ENCODE assay signal across 9 cellular contexts in the genomic region with DNA sequence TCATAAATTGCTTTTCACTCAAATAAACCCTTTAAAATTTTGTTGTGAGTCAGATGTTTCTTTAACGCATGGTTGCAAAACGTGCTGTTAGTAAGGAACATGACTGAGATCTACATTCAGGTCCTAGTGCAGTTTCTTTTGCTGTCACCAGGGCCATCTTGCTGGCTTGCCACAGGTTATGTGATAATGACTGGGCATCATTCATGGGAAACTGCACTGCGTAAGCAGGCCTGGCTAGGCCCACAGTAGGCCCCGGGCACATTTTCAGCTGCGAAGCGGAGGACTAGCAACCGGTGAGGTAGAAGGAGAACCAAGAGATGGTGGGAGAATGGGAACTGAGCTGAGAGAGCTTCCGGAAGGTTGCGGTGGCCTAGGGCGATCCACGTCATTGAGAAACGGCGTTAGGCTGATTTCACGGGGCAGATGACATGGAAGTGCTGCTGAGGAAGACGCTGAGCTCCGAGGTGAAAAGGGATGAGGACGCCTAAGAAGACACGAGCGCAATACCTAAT.
DNase-seq lines count a peak whose midpoint lies in the region; ATAC-seq and TF ChIP-seq lines count a peak whose summit lies in the region.
"Had no signal": no experiment of that assay in that cellular context is flagged by ENCODE, and none has a peak within 500 bp of the region (broad histone marks: within the 10 kb centered on the region; RNA-seq: fewer than 3 reads in every experiment).

No MANE protein-coding gene starts in this region.

- peaks cover 42% of the 10 kb centered on the region in 2 donors for H3K4me1 Mint-ChIP-seq in effector memory CD8-positive, alpha-beta T cell (ENCODE audit: low read depth in 2 of 2)
- peaks cover 74% of the 10 kb centered on the region for H3K4me1 Mint-ChIP-seq in stimulated activated effector memory CD8-positive, alpha-beta T cell treated with anti-CD3 and anti-CD28 coated beads, Interleukin-12 subunit alpha, Interleukin-12 subunit beta, amount 100 ng/mL, for 72 hours

- peak overlapping the region in 1 of 2 donors; percentile 24 for H3K4me3 Mint-ChIP-seq in effector memory CD8-positive, alpha-beta T cell
- H3K4me3 Mint-ChIP-seq in stimulated activated effector memory CD8-positive, alpha-beta T cell treated with anti-CD3 and anti-CD28 coated beads, Interleukin-12 subunit alpha, Interleukin-12 subunit beta, amount 100 ng/mL, for 72 hours: peak overlapping the region; percentile 76

- DNase-seq in activated T-cell treated with anti-CD3 and anti-CD28 coated beads for 48 hours (ENCODE audit: low read depth) (peak; percentile 56), NOMO-1 (lab: John Stamatoyannopoulos, UW; ENCODE audit: unreplicated experiment in 2 of 2) (peak; percentile 75 to 94), OCI-M1 (lab: John Stamatoyannopoulos, UW) (no peak), coronary artery (ENCODE audit: low spot score) (no peak)
- no peak for DNase-seq in activated T-cell treated with anti-CD3 and anti-CD28 coated beads, Interleukin-2, amount 50 U/mL, for 1 hour
- DNase-seq in effector memory CD8-positive, alpha-beta T cell: no peak
- peak in 1 of 2 donors; percentile 78 for DNase-seq in stimulated activated effector memory CD8-positive, alpha-beta T cell treated with anti-CD3 and anti-CD28 coated beads, Interleukin-12 subunit alpha, Interleukin-12 subunit beta, amount 100 ng/mL, for 72 hours (ENCODE audit: low spot score in 2 of 2)
- DNase-seq: islet precursor cell had no signal

- H3K36me3 Mint-ChIP-seq in effector memory CD8-positive, alpha-beta T cell (ENCODE audit: insufficient read depth): peaks cover 27% of the 10 kb centered on the region
- peaks cover 29% of the 10 kb centered on the region for H3K36me3 Mint-ChIP-seq in stimulated activated effector memory CD8-positive, alpha-beta T cell treated with anti-CD3 and anti-CD28 coated beads, Interleukin-12 subunit alpha, Interleukin-12 subunit beta, amount 100 ng/mL, for 72 hours

- no peaks in the 10 kb centered on the region for H3K9me3 Mint-ChIP-seq in effector memory CD8-positive, alpha-beta T cell
- no peaks in the 10 kb centered on the region for H3K9me3 Mint-ChIP-seq in stimulated activated effector memory CD8-positive, alpha-beta T cell treated with anti-CD3 and anti-CD28 coated beads, Interleukin-12 subunit alpha, Interleukin-12 subunit beta, amount 100 ng/mL, for 72 hours

- TF ChIP-seq CTCF in coronary artery (IDR thresholded peaks at IDR 0.05): no peak

- no peak for ATAC-seq in effector memory CD8-positive, alpha-beta T cell (replicated peaks)
- peak; percentile 64 for ATAC-seq in stimulated activated effector memory CD8-positive, alpha-beta T cell treated with anti-CD3 and anti-CD28 coated beads, Interleukin-12 subunit alpha, Interleukin-12 subunit beta, amount 100 ng/mL, for 72 hours
- no peak for ATAC-seq in GM21529 (IDR thresholded peaks at IDR 0.05; ENCODE audit: unreplicated experiment)

- peak overlapping the region; percentile 100 for H3K27ac Mint-ChIP-seq in effector memory CD8-positive, alpha-beta T cell
- H3K27ac Mint-ChIP-seq in stimulated activated effector memory CD8-positive, alpha-beta T cell treated with anti-CD3 and anti-CD28 coated beads, Interleukin-12 subunit alpha, Interleukin-12 subunit beta, amount 100 ng/mL, for 72 hours: peak overlapping the region; percentile 89

- peak overlapping the region in 1 of 2 donors; percentile 59 for H3K27ac ChIP-seq in coronary artery

- no peak overlapping the region for H3K4me3 ChIP-seq in coronary artery

- no peaks in the 10 kb centered on the region for H3K27me3 Mint-ChIP-seq in effector memory CD8-positive, alpha-beta T cell

Comparison
In these comparisons a context has a peak if more than half of its experiments do, and no peak if none do; other contexts are left out.
1. DNase-seq: peak in activated T-cell treated with anti-CD3 and anti-CD28 coated beads for 48 hours (single experiment) and NOMO-1 (2 of 2); none in activated T-cell treated with anti-CD3 and anti-CD28 coated beads, Interleukin-2, amount 50 U/mL, for 1 hour (single experiment), effector memory CD8-positive, alpha-beta T cell (0 of 3), OCI-M1 (single experiment) and coronary artery (single experiment).